In genomic region chr3:40167958-40168357, GRCh38 we compare ENCODE assay signal across 18 cellular contexts.
A peak's percentile ranks its signal among the peaks of the same experiment; 100 is the strongest.
DNase-seq lines count a peak whose midpoint lies in the region; TF ChIP-seq lines count a peak whose summit lies in the region.
"Had no signal": no experiment of that assay in that cellular context is flagged by ENCODE, and none has a peak within 500 bp of the region (broad histone marks: within the 10 kb centered on the region; RNA-seq: fewer than 3 reads in every experiment).

No MANE protein-coding gene starts in this region.

- no peak for TF ChIP-seq CTCF in suprapubic skin (IDR thresholded peaks at IDR 0.05)

- DNase-seq in NCI-H1092 treated with DMSO at 0.1 percent for 48 hours (lab: John Stamatoyannopoulos, UW) (peak; percentile 13), NCI-H1092 (lab: John Stamatoyannopoulos, UW) (no peak), NCI-H1105 treated with DMSO at 0.1 percent for 48 hours (lab: John Stamatoyannopoulos, UW) (peak; percentile 18), NCI-H345 treated with DMSO at 0.1 percent for 48 hours (lab: John Stamatoyannopoulos, UW; ENCODE audit: unreplicated experiment) (peak; percentile 9), mucosa of gallbladder (ENCODE audit: low spot score) (peak; percentile 21), NCI-H1436 (lab: John Stamatoyannopoulos, UW) (no peak), NCI-H69 (lab: John Stamatoyannopoulos, UW) (no peak), suprapubic skin (ENCODE audit: low spot score in 2 of 2) (no peak)
- DNase-seq: 8988T; Calu3; CD4-positive, alpha-beta memory T cell; DMS53; GF-D8; NCI-H1694; NCI-H2107; NCI-H446 treated with DMSO at 0.1 percent for 48 hours; NCI-H526 treated with DMSO at 0.1 percent for 48 hours had no signal

- no peak for TF ChIP-seq EP300 in suprapubic skin (IDR thresholded peaks at IDR 0.05)

- H3K4me3 ChIP-seq in suprapubic skin: no peak overlapping the region
- H3K4me3 ChIP-seq: BLaER1 treated with 17β-estradiol and CSF1 and Interleukin-3, amounts not matched to agents 10 nM and 100 nM had no signal

- H3K27ac ChIP-seq in suprapubic skin: no peak overlapping the region
- H3K27ac ChIP-seq: BLaER1 treated with 17β-estradiol and CSF1 and Interleukin-3, amounts not matched to agents 10 nM and 100 nM had no signal

- no peaks in the 10 kb centered on the region for H3K27me3 ChIP-seq in suprapubic skin
- H3K27me3 ChIP-seq: BLaER1 treated with 17β-estradiol and CSF1 and Interleukin-3, amounts not matched to agents 10 nM and 100 nM had no signal

- H3K36me3 ChIP-seq in suprapubic skin: no peaks in the 10 kb centered on the region
- H3K36me3 ChIP-seq: BLaER1 treated with 17β-estradiol and CSF1 and Interleukin-3, amounts not matched to agents 10 nM and 100 nM had no signal

- H3K4me1 ChIP-seq in suprapubic skin: no peaks in the 10 kb centered on the region
- H3K4me1 ChIP-seq: BLaER1 treated with 17β-estradiol and CSF1 and Interleukin-3, amounts not matched to agents 10 nM and 100 nM had no signal

- 100% methylated on average over 1 of the region's 1 CpG for WGBS in suprapubic skin

- no peak for TF ChIP-seq POLR2A in suprapubic skin (IDR thresholded peaks at IDR 0.05)

- H3K9me3 ChIP-seq in suprapubic skin: no peaks in the 10 kb centered on the region
- H3K9me3 ChIP-seq: BLaER1 treated with 17β-estradiol and CSF1 and Interleukin-3, amounts not matched to agents 10 nM and 100 nM had no signal

Comparison
In these comparisons a context has a peak if more than half of its experiments do, and no peak if none do; other contexts are left out.
1. DNase-seq: peak in NCI-H1092 treated with DMSO at 0.1 percent for 48 hours (single experiment), NCI-H1105 treated with DMSO at 0.1 percent for 48 hours (single experiment), NCI-H345 treated with DMSO at 0.1 percent for 48 hours (single experiment) and mucosa of gallbladder (single experiment); none in NCI-H1092 (single experiment), NCI-H1436 (single experiment), NCI-H69 (single experiment) and suprapubic skin (0 of 2).